ENCODE assay signal across 24 cellular contexts in the genomic region with DNA sequence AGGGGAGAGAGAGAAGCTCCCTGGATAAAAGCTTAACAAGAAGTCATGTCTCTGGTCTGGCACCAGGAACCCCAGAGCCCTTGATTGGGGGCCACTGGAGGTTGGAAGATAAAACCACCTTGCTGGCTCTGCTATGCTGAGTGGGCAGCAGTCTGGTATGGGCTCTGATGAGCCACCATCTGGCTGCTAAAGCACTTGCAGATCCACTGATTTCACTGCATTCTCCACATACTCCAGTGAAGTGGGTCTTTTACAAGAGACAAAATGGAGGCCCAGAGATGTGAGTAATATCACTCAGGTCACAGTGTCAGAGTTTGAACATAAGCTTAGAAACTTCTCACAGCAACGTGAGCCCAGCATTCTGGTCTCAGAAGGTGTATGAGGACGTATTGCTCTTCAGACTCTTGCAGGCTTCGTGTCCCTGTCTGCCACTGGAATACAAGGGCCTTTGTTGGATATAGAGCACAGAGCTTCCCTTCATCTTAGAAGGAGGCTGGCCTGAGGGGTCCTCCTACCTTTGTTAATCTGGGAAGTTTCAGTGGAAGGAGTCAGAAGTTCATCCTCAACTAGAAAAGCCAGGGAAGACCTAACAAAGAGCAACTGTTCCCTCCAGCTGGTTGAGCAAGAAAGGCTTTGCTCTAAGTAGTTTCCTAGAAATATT. TPM values are rescaled to one million over a fixed set of nuclear protein-coding genes. Genes with fewer than 3 reads are reported as not detected.
DNase-seq lines count a peak whose midpoint lies in the region; TF ChIP-seq lines count a peak whose summit lies in the region.
"Had no signal": no experiment of that assay in that cellular context is flagged by ENCODE, and none has a peak within 500 bp of the region (broad histone marks: within the 10 kb centered on the region; RNA-seq: fewer than 3 reads in every experiment).

No MANE protein-coding gene starts in this region.

- intact Hi-C loops in Calu3 (cut with micrococcal nuclease; ENCODE audit: unreplicated experiment) (loop anchor here (2.0 kb wide), 3 partner anchors 13 to 37 kb away; no protein-coding TSS in a partner anchor), PC-9 (cut with micrococcal nuclease; ENCODE audit: unreplicated experiment) (no loop called here)

- no peak overlapping the region for H3K4ac ChIP-seq in trophoblast cell (ENCODE audit: low read depth, low read length)

- H3K36me3 ChIP-seq in PC-9 (ENCODE audit: low read depth) (no peaks in the 10 kb centered on the region), hepatocyte (replicated peaks; ENCODE audit: insufficient read depth, low read depth) (no peaks in the 10 kb centered on the region), trophoblast cell (ENCODE audit: control insufficient read depth in 1 of 2, insufficient read depth in 2 of 2, low read length in 2 of 2) (no peaks in the 10 kb centered on the region)
- H3K36me3 ChIP-seq: neutrophil, thoracic aorta had no signal

- H3K4me1 ChIP-seq in PC-9 (replicated peaks; ENCODE audit: insufficient read depth) (peaks cover 29% of the 10 kb centered on the region), hepatocyte (ENCODE audit: insufficient read depth) (peaks cover 5% of the 10 kb centered on the region), trophoblast cell (ENCODE audit: control insufficient read depth in 1 of 2, insufficient read depth in 2 of 2, low read length in 2 of 2) (peaks cover 18 to 19% of the 10 kb centered on the region in 2 experiments)

- CTCF ChIA-PET in Calu3 (lab: Charles Lee) (interaction anchor here (0.5 to 2.1 kb wide), 5 partner anchors 12 to 170 kb away, joined by 3 to 9 read pairs (median 4); no protein-coding TSS in a partner anchor), PC-9 (lab: Charles Lee) (no interaction called here)

- no TSS peak for BruUV-seq in Calu3 (replicated peaks; lab: Mats Ljungman, UMichigan)
- no TSS peak for BruUV-seq in PC-9 (replicated peaks; lab: Mats Ljungman, UMichigan)

- POLR2A ChIA-PET in PC-9 (lab: Charles Lee; ENCODE audit: unreplicated experiment): no interaction called here

- no peaks in the 10 kb centered on the region for H3K27me3 ChIP-seq in PC-9 (ENCODE audit: insufficient read depth, low read depth)
- no peaks in the 10 kb centered on the region for H3K27me3 ChIP-seq in hepatocyte
- H3K27me3 ChIP-seq in trophoblast cell (ENCODE audit: insufficient read depth, low read length): no peaks in the 10 kb centered on the region
- H3K27me3 ChIP-seq: neutrophil had no signal

- H3K9me3 Mint-ChIP-seq in Calu3 (ENCODE audit: low read depth, unreplicated experiment): no peaks in the 10 kb centered on the region
- H3K9me3 Mint-ChIP-seq: activated CD4-positive, alpha-beta memory T cell treated with anti-CD3 and anti-CD28 coated beads for 36 hours; activated naive CD4-positive, alpha-beta T cell treated with anti-CD3 and anti-CD28 coated beads for 36 hours; CD4-positive, alpha-beta T cell; stimulated activated effector memory CD8-positive, alpha-beta T cell treated with anti-CD3 and anti-CD28 coated beads, Interleukin-12 subunit alpha, Interleukin-12 subunit beta, amount 100 ng/mL, for 72 hours; WTC11 had no signal

- H3K4me3 ChIP-seq in PC-9: no peak overlapping the region
- H3K4me3 ChIP-seq in hepatocyte: no peak overlapping the region
- H3K4me3 ChIP-seq in trophoblast cell (ENCODE audit: low read depth, low read length): no peak overlapping the region
- H3K4me3 ChIP-seq: thoracic aorta had no signal

- H2AFZ ChIP-seq in PC-9 (no peak overlapping the region), hepatocyte (no peak overlapping the region), trophoblast cell (ENCODE audit: insufficient read depth, low read length, poor library complexity) (peak overlapping the region; percentile 9)

- peaks cover 45% of the 10 kb centered on the region for H3K4me1 Mint-ChIP-seq in Calu3 (ENCODE audit: low read depth, unreplicated experiment)
- H3K4me1 Mint-ChIP-seq: stimulated activated effector memory CD8-positive, alpha-beta T cell treated with anti-CD3 and anti-CD28 coated beads, Interleukin-12 subunit alpha, Interleukin-12 subunit beta, amount 100 ng/mL, for 72 hours; WTC11 had no signal

- H3K27ac ChIP-seq in PC-9 (peak overlapping the region; percentile 71), hepatocyte (peak overlapping the region; percentile 83), trophoblast cell (ENCODE audit: low read depth, low read length) (peak overlapping the region; percentile 41)
- H3K27ac ChIP-seq: neutrophil, thoracic aorta had no signal

- WGBS in hepatocyte (ENCODE audit: low lambda C conversion rate, missing lambda C conversion rate): 47% methylated on average over 3 of the region's 3 CpGs
- WGBS in trophoblast cell (ENCODE audit: extremely low coverage, insufficient coverage, insufficient read length): no CpG with 5 or more reads among the region's 3 CpGs

- peak overlapping the region; percentile 21; the same call in 1 of the 2 replicates for H3K4me2 ChIP-seq in PC-9
- no peak overlapping the region for H3K4me2 ChIP-seq in hepatocyte
- H3K4me2 ChIP-seq in trophoblast cell (ENCODE audit: low read length): no peak overlapping the region

- no peak overlapping the region for H3K18ac ChIP-seq in trophoblast cell (ENCODE audit: low read length)

- H3K9me3 ChIP-seq in PC-9 (ENCODE audit: insufficient read depth, low read depth) (no peaks in the 10 kb centered on the region), hepatocyte (ENCODE audit: low read depth) (no peaks in the 10 kb centered on the region), trophoblast cell (ENCODE audit: insufficient read depth, low read depth, low read length) (no peaks in the 10 kb centered on the region)
- H3K9me3 ChIP-seq: neutrophil, thoracic aorta had no signal

- peaks cover 12% of the 10 kb centered on the region; the same call in 1 of the 2 replicates for H3F3A ChIP-seq in PC-9 (ENCODE audit: insufficient read depth, low read depth)

- H2BK12ac ChIP-seq in trophoblast cell (ENCODE audit: low read length): no peak overlapping the region

- H3K27me3 Mint-ChIP-seq in Calu3 (ENCODE audit: unreplicated experiment): no peaks in the 10 kb centered on the region
- H3K27me3 Mint-ChIP-seq: activated CD4-positive, alpha-beta memory T cell treated with anti-CD3 and anti-CD28 coated beads for 36 hours; CD4-positive, alpha-beta T cell had no signal

- H3K9ac ChIP-seq in trophoblast cell (ENCODE audit: low read length): no peak overlapping the region

- H2BK120ac ChIP-seq in trophoblast cell (ENCODE audit: insufficient read depth, low read length, poor library complexity): peak overlapping the region; percentile 45

- no peak overlapping the region for H4K12ac ChIP-seq in trophoblast cell (ENCODE audit: low read depth, low read length)

- H3K4me3 Mint-ChIP-seq in Calu3 (ENCODE audit: low read depth, unreplicated experiment): peak overlapping the region; percentile 39
- H3K4me3 Mint-ChIP-seq: activated CD4-positive, alpha-beta memory T cell treated with anti-CD3 and anti-CD28 coated beads for 36 hours; activated naive CD4-positive, alpha-beta T cell treated with anti-CD3 and anti-CD28 coated beads for 36 hours; CD4-positive, alpha-beta T cell; stimulated activated effector memory CD8-positive, alpha-beta T cell treated with anti-CD3 and anti-CD28 coated beads, Interleukin-12 subunit alpha, Interleukin-12 subunit beta, amount 100 ng/mL, for 72 hours; WTC11 had no signal

- peak overlapping the region; percentile 9 for H4K8ac ChIP-seq in trophoblast cell (ENCODE audit: low read depth, low read length)

- peak overlapping the region; percentile 88 for H3K27ac Mint-ChIP-seq in Calu3 (ENCODE audit: unreplicated experiment)
- H3K27ac Mint-ChIP-seq: activated CD4-positive, alpha-beta memory T cell treated with anti-CD3 and anti-CD28 coated beads for 36 hours; activated naive CD4-positive, alpha-beta T cell treated with anti-CD3 and anti-CD28 coated beads for 36 hours; stimulated activated effector memory CD8-positive, alpha-beta T cell treated with anti-CD3 and anti-CD28 coated beads, Interleukin-12 subunit alpha, Interleukin-12 subunit beta, amount 100 ng/mL, for 72 hours; WTC11 had no signal

- no peak overlapping the region for H3K23ac ChIP-seq in trophoblast cell (ENCODE audit: low read length)

- no peaks in the 10 kb centered on the region for H3K79me2 ChIP-seq in PC-9 (ENCODE audit: low read depth)
- no peaks in the 10 kb centered on the region for H3K79me2 ChIP-seq in hepatocyte
- no peaks in the 10 kb centered on the region for H3K79me2 ChIP-seq in trophoblast cell (ENCODE audit: control insufficient read depth, insufficient read depth, low read length, poor library complexity)

- H4K20me1 ChIP-seq in PC-9 (ENCODE audit: insufficient read depth): no peaks in the 10 kb centered on the region
- no peaks in the 10 kb centered on the region for H4K20me1 ChIP-seq in hepatocyte (ENCODE audit: insufficient read depth, poor library complexity, severe bottlenecking)

- H3K14ac ChIP-seq in trophoblast cell (ENCODE audit: low read length): no peak overlapping the region

- no peak for TF ChIP-seq CTCF in Calu3 (IDR thresholded peaks at IDR 0.05; ENCODE audit: unreplicated experiment)
- no peak for TF ChIP-seq CTCF in PC-9 (conservative IDR thresholded peaks at IDR 0.05)
- no peak for TF ChIP-seq CTCF in hepatocyte (IDR thresholded peaks at IDR 0.05; ENCODE audit: poor library complexity)

- DNase-seq in Calu3 (no peak), PC-9 (no peak), hepatocyte (ENCODE audit: low spot score) (no peak), trophoblast cell (peak; percentile 31 to 76)
- no peak for DNase-seq in stimulated activated CD4-positive, alpha-beta T cell treated with anti-CD3 and anti-CD28 coated beads, Interleukin-4, amount 100 ng/mL, for 4 hours
- DNase-seq in activated effector memory CD4-positive, alpha-beta T cell treated with anti-CD3 and anti-CD28 coated beads, Interleukin-2, amount 50 U/mL, for 16 hours: no peak
- DNase-seq in activated CD4-positive, alpha-beta T cell treated with anti-CD3 and anti-CD28 coated beads, Interleukin-2, amount 50 U/mL, for 1 hour: no peak
- DNase-seq: activated CD4-positive, alpha-beta memory T cell treated with anti-CD3 and anti-CD28 coated beads for 36 hours; activated naive CD4-positive, alpha-beta T cell treated with anti-CD3 and anti-CD28 coated beads for 36 hours; activated T-cell treated with anti-CD3 and anti-CD28 coated beads for 4 hours; anterior cingulate cortex; CD4-positive, alpha-beta T cell; DMS79 treated with DMSO at 0.1 percent for 48 hours; effector CD8-positive, alpha-beta T cell; NCI-H1105; NCI-H2081 treated with DMSO at 0.1 percent for 48 hours; NCI-H446 treated with DMSO at 0.1 percent for 48 hours; T-helper 9 cell had no signal

- no peak overlapping the region for H2AK5ac ChIP-seq in trophoblast cell (ENCODE audit: low read length)

- H3K9me2 ChIP-seq in PC-9 (ENCODE audit: insufficient read depth) (no peaks in the 10 kb centered on the region), hepatocyte (replicated peaks; ENCODE audit: insufficient read depth) (no peaks in the 10 kb centered on the region)

- peaks cover 15% of the 10 kb centered on the region for H3K36me3 Mint-ChIP-seq in Calu3 (ENCODE audit: insufficient read depth, unreplicated experiment)
- H3K36me3 Mint-ChIP-seq: activated CD4-positive, alpha-beta memory T cell treated with anti-CD3 and anti-CD28 coated beads for 36 hours; stimulated activated effector memory CD8-positive, alpha-beta T cell treated with anti-CD3 and anti-CD28 coated beads, Interleukin-12 subunit alpha, Interleukin-12 subunit beta, amount 100 ng/mL, for 72 hours; WTC11 had no signal

- no peak overlapping the region for H4K91ac ChIP-seq in trophoblast cell (ENCODE audit: low read depth, low read length)

- H2BK5ac ChIP-seq in trophoblast cell (ENCODE audit: low read depth, low read length, poor library complexity): peak overlapping the region; percentile 10

- H3K79me1 ChIP-seq in trophoblast cell (ENCODE audit: low read length): peaks cover 5% of the 10 kb centered on the region

RNA-seq across cellular contexts. Expression of a gene that starts 11.8 kb away (rescaled TPM):
- total RNA-seq in Calu3 (2022): 17.6 and 24.7 TPM in 2 replicates
- total RNA-seq in PC-9 (2021): not detected in 2 replicates
- 3.9 and 4.9 TPM in 2 replicates for total RNA-seq in hepatocyte
- 4.0 and 5.2 TPM in 2 replicates for polyA plus RNA-seq in hepatocyte
- 0.04 TPM in 1 of 2 replicates, not detected in the other for polyA plus RNA-seq in trophoblast cell (2013)
- total RNA-seq: activated CD4-positive, alpha-beta memory T cell treated with anti-CD3 and anti-CD28 coated beads for 36 hours; activated naive CD4-positive, alpha-beta T cell treated with anti-CD3 and anti-CD28 coated beads for 36 hours; CD4-positive, alpha-beta T cell; esophagus mucosa; thoracic aorta had no signal

RNA-seq across cellular contexts. Expression of a gene that starts 28.8 kb away (rescaled TPM):
- total RNA-seq in Calu3 (2022) (0.31 TPM in 1 of 2 replicates, not detected in the other), PC-9 (2021) (not detected in 2 replicates), hepatocyte (not detected in 2 replicates)
- polyA plus RNA-seq in hepatocyte: 0.21 TPM in 1 of 2 replicates, not detected in the other
- polyA plus RNA-seq in trophoblast cell (2013): 0.04 and 0.07 TPM in 2 replicates
- total RNA-seq: activated CD4-positive, alpha-beta memory T cell treated with anti-CD3 and anti-CD28 coated beads for 36 hours; activated naive CD4-positive, alpha-beta T cell treated with anti-CD3 and anti-CD28 coated beads for 36 hours; CD4-positive, alpha-beta T cell; esophagus mucosa; mucosa of gallbladder; thoracic aorta; WTC11 had no signal

Comparison
In these comparisons a context has a peak if more than half of its experiments do, and no peak if none do; other contexts are left out.
1. DNase-seq: peak in trophoblast cell (2 of 2); none in Calu3 (single experiment), PC-9 (0 of 2), hepatocyte (single experiment), stimulated activated CD4-positive, alpha-beta T cell treated with anti-CD3 and anti-CD28 coated beads, Interleukin-4, amount 100 ng/mL, for 4 hours (0 of 2), activated effector memory CD4-positive, alpha-beta T cell treated with anti-CD3 and anti-CD28 coated beads, Interleukin-2, amount 50 U/mL, for 16 hours (single experiment) and activated CD4-positive, alpha-beta T cell treated with anti-CD3 and anti-CD28 coated beads, Interleukin-2, amount 50 U/mL, for 1 hour (single experiment).
2. Peak in every context shown above with its lines, with median percentiles within 50 percentile points of each other: H3K27ac ChIP-seq.